Comparison of ENCODE assay signal across 1 cellular context in genomic region chr2:68835636-68836035, GRCh38.
TF ChIP-seq lines count a peak whose summit lies in the region.

No MANE protein-coding gene starts in this region.

TF ChIP-seq in K562, 482 proteins besides CTCF, POLR2A, EP300 and RAD21 (continued from another document):
- TF ChIP-seq ZNF696 (CRISPR knock-in tag; conservative IDR thresholded peaks at IDR 0.05): no peak
- TF ChIP-seq EWSR1 (IDR thresholded peaks at IDR 0.05; ENCODE audit: borderline replicate concordance, low read depth, partially characterized antibody): no peak
- no peak for TF ChIP-seq HNRNPK (IDR thresholded peaks at IDR 0.05; ENCODE audit: low read depth, low read length, poor library complexity, severe bottlenecking)
- TF ChIP-seq EZH2 (IDR thresholded peaks at IDR 0.05; ENCODE audit: borderline replicate concordance, low read depth, low read length): no peak
- TF ChIP-seq WHSC1 (IDR thresholded peaks at IDR 0.05; ENCODE audit: low read length): no peak
- TF ChIP-seq, protein P1, sequence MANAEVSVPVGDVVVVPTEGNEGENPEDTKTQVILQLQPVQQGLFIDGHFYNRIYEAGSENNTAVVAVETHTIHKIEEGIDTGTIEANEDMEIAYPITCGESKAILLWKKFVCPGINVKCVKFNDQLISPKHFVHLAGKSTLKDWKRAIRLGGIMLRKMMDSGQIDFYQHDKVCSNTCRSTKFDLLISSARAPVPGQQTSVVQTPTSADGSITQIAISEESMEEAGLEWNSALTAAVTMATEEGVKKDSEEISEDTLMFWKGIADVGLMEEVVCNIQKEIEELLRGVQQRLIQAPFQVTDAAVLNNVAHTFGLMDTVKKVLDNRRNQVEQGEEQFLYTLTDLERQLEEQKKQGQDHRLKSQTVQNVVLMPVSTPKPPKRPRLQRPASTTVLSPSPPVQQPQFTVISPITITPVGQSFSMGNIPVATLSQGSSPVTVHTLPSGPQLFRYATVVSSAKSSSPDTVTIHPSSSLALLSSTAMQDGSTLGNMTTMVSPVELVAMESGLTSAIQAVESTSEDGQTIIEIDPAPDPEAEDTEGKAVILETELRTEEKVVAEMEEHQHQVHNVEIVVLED (CRISPR knock-in tag; IDR thresholded peaks at IDR 0.05): no peak
- TF ChIP-seq TSHZ1 (CRISPR knock-in tag; IDR thresholded peaks at IDR 0.05): no peak
